5 cellular contexts compared by ENCODE assay signal in the genomic region with DNA sequence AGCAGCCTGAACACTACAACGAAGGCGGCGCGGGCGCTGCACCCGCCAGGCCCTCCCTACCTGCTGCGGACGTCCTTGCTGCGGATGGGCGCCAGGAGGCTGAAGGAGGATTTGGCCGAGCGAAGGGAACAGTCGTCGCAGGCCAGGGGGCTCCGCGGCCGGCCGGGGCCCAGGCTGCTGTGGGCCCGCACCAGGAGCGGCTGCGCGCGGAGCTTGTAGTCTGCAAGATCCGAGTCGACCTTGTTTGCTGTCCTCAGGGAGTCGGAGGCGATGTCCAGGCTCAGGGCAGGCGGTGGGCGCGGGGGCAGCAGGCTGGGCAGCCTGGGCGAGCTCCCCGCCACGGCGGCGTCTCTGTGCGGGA.
DNase-seq lines count a peak whose midpoint lies in the region; ATAC-seq lines count a peak whose summit lies in the region.

No MANE protein-coding gene starts in this region.

- peaks cover 11% of the 10 kb centered on the region; the same call in 1 of the 2 replicates for H3K36me3 ChIP-seq in SK-N-MC (ENCODE audit: insufficient read depth, low read length)

- no peaks in the 10 kb centered on the region for H3K9me3 ChIP-seq in SK-N-MC (ENCODE audit: low read depth, low read length)

- DNase-seq in SK-N-MC (ENCODE audit: low read depth, low spot score), result no peak
- DNase-seq in iPS-NIHi7 (ENCODE audit: extremely low spot score), result peak; percentile 34
- no peak for DNase-seq in T-helper 9 cell
- DNase-seq in hypothalamus (lab: John Stamatoyannopoulos, UW), result no peak

- H3K4me3 ChIP-seq in SK-N-MC, result peak overlapping the region; percentile 91

- no peak overlapping the region for H3K27ac ChIP-seq in SK-N-MC

- ATAC-seq in GM21529 (IDR thresholded peaks at IDR 0.05; ENCODE audit: unreplicated experiment), result peak; percentile 17

- H3K9ac ChIP-seq in SK-N-MC (ENCODE audit: insufficient read length), result peak overlapping the region; percentile 89
